ENCODE assay signal across 8 cellular contexts in genomic region chr9:83920942-83921707, GRCh38. TPM values are rescaled to one million over a fixed set of nuclear protein-coding genes. Genes with fewer than 3 reads are reported as not detected.
A peak's percentile ranks its signal among the peaks of the same experiment; 100 is the strongest.
DNase-seq lines count a peak whose midpoint lies in the region; ATAC-seq, FAIRE-seq and TF ChIP-seq lines count a peak whose summit lies in the region.

Gene KIF27, minus strand, starts transcription at chr9:83921432. Its CDS starts 5,841 bp downstream, at chr9:83915591.

- H3K36me3 Mint-ChIP-seq in type B pancreatic cell, result peaks cover 9% of the 10 kb centered on the region

- peak within 1 kb of the TSS; percentile 90 for H3K4me3 Mint-ChIP-seq in type B pancreatic cell

- peaks cover 13% of the 10 kb centered on the region for H3K4me1 Mint-ChIP-seq in type B pancreatic cell (ENCODE audit: unreplicated experiment)

- intact Hi-C loops in heart left ventricle (cut with DNase I), result loop anchor here in 4 of 10 donors (5.0 to 10.0 kb wide), 2 partner anchors 61 to 296 kb away; partner anchors contain the start of genes HNRNPK (in 3 of the 4), RMI1 (in 3 of the 4) and IDNK (in 1 of the 4)

- H3K27ac ChIP-seq in adipose tissue (ENCODE audit: low read depth, low read length) (peak within 1 kb of the TSS; percentile 82), heart left ventricle (peak within 1 kb of the TSS; percentile 66 to 98 (median 92))

- peak; percentile 85 for DNase-seq in GM12892 (ENCODE audit: insufficient read length)
- peak; percentile 92 for DNase-seq in NCI-H1436 (lab: John Stamatoyannopoulos, UW)
- DNase-seq in SW480 (ENCODE audit: low spot score), result peak; percentile 95
- DNase-seq in heart left ventricle, result peak; percentile 99 to 100 (median 99)
- peak; percentile 93 for DNase-seq in pons (ENCODE audit: low spot score)
- peak; percentile 99 for DNase-seq in type B pancreatic cell (ENCODE audit: extremely low spot score, unreplicated experiment)

- H3K9me3 ChIP-seq in heart left ventricle, result no peaks in the 10 kb centered on the region

- H3K27me3 Mint-ChIP-seq in type B pancreatic cell, result no peaks in the 10 kb centered on the region

- H3K4me3 ChIP-seq in heart left ventricle, result peak within 1 kb of the TSS; percentile 65 to 96 (median 76)

- H3K36me3 ChIP-seq in heart left ventricle, result peaks cover 0 to 4% (median 0%) of the 10 kb centered on the region in 9 donors

- TF ChIP-seq POLR2A in GM12892 (IDR thresholded peaks at IDR 0.05; ENCODE audit: low read depth, low read length) (peak; percentile 87), heart left ventricle (IDR thresholded peaks at IDR 0.05) (peak; percentile 26 to 89)

- H3K27ac Mint-ChIP-seq in type B pancreatic cell, result peak within 1 kb of the TSS; percentile 93

- peak; percentile 96 for FAIRE-seq in GM12892 (lab: Jason Lieb, UNC)

- no peaks in the 10 kb centered on the region for H3K9me3 Mint-ChIP-seq in type B pancreatic cell

- peaks cover 0 to 12% (median 5%) of the 10 kb centered on the region in 12 donors for H3K4me1 ChIP-seq in heart left ventricle

- TF ChIP-seq CTCF in heart left ventricle (IDR thresholded peaks at IDR 0.05) (peak in 11 of 12 donors; percentile 21 to 56 (median 37)), type B pancreatic cell (conservative IDR thresholded peaks at IDR 0.05) (peak; percentile 75)

- ATAC-seq in HG02840 (IDR thresholded peaks at IDR 0.05; ENCODE audit: low FRiP score, unreplicated experiment) (peak; percentile 97), heart left ventricle (peak; percentile 98 to 99 (median 99))

- WGBS in adipose tissue, 3 donors, result 0% methylated on average over 66 to 91 of the region's 91 CpGs
- 0 to 1% (median 1%) methylated on average over 30 to 91 of the region's 91 CpGs for WGBS in heart left ventricle, 4 donors

- no peaks in the 10 kb centered on the region for H3K27me3 ChIP-seq in heart left ventricle

RNA-seq across cellular contexts. Expression of gene KIF27, which starts in this region (rescaled TPM):
- 2.6 TPM for polyA plus RNA-seq in GM12892 (2012; ENCODE audit: missing spikeins)
- polyA plus RNA-seq in adipose tissue (1 to 10 TPM in 2 of 3 donors, under 1 TPM in 1; 0.98 to 1.3 (median 1.2) TPM), heart left ventricle (under 1 TPM; 0.53 to 0.62 TPM)
- total RNA-seq in heart left ventricle (1 to 10 TPM; 2.5 to 4.2 (median 3.2) TPM), type B pancreatic cell (ENCODE audit: low replicate concordance) (9.3 and 13.3 TPM in 2 replicates)

Comparison
In these comparisons a context has a peak if more than half of its experiments do, and no peak if none do; other contexts are left out.
1. Peak in every context shown above with its lines: DNase-seq, ATAC-seq, H3K4me3 ChIP-seq and H3K27ac ChIP-seq.